In the genomic region with DNA sequence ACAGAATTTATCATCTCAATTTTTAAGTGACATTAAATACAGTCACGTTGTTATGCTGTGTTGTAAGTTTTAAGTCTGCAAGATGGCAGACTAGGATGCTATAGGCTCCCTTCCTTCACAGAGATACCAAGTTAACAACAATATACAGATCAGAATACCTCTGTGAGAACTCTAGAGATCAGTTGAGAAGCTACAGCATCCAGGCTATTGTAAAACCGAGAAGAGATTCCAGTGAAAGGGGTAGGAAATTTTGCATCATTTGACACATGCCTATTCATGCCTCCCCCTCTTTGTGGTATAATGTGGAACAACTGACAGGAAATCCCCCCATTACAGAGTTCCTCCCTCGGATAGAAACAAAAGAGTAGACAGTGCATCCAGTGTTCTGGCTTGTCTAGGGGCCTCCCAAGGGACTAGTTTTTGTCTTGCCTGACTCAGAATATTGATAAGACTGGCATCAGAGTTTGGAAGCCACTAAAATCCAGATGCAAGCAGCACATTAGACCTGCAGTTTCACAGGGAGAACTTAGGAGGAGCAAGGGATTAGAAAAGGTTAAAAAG, we compare ENCODE assay signal across 2 cellular contexts.
TF ChIP-seq lines count a peak whose summit lies in the region.

No MANE protein-coding gene starts in this region.

TF ChIP-seq in HEK293, 187 proteins besides CTCF, POLR2A, EP300 and RAD21 (continued from another document):
- TF ChIP-seq, protein P1, sequence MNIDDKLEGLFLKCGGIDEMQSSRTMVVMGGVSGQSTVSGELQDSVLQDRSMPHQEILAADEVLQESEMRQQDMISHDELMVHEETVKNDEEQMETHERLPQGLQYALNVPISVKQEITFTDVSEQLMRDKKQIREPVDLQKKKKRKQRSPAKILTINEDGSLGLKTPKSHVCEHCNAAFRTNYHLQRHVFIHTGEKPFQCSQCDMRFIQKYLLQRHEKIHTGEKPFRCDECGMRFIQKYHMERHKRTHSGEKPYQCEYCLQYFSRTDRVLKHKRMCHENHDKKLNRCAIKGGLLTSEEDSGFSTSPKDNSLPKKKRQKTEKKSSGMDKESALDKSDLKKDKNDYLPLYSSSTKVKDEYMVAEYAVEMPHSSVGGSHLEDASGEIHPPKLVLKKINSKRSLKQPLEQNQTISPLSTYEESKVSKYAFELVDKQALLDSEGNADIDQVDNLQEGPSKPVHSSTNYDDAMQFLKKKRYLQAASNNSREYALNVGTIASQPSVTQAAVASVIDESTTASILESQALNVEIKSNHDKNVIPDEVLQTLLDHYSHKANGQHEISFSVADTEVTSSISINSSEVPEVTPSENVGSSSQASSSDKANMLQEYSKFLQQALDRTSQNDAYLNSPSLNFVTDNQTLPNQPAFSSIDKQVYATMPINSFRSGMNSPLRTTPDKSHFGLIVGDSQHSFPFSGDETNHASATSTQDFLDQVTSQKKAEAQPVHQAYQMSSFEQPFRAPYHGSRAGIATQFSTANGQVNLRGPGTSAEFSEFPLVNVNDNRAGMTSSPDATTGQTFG (tag by site-specific recombination; IDR thresholded peaks at IDR 0.05; ENCODE audit: borderline replicate concordance): no peak

TF ChIP-seq in H1, 55 proteins besides CTCF, POLR2A, EP300 and RAD21 (continued from another document):
- TF ChIP-seq, protein P2, sequence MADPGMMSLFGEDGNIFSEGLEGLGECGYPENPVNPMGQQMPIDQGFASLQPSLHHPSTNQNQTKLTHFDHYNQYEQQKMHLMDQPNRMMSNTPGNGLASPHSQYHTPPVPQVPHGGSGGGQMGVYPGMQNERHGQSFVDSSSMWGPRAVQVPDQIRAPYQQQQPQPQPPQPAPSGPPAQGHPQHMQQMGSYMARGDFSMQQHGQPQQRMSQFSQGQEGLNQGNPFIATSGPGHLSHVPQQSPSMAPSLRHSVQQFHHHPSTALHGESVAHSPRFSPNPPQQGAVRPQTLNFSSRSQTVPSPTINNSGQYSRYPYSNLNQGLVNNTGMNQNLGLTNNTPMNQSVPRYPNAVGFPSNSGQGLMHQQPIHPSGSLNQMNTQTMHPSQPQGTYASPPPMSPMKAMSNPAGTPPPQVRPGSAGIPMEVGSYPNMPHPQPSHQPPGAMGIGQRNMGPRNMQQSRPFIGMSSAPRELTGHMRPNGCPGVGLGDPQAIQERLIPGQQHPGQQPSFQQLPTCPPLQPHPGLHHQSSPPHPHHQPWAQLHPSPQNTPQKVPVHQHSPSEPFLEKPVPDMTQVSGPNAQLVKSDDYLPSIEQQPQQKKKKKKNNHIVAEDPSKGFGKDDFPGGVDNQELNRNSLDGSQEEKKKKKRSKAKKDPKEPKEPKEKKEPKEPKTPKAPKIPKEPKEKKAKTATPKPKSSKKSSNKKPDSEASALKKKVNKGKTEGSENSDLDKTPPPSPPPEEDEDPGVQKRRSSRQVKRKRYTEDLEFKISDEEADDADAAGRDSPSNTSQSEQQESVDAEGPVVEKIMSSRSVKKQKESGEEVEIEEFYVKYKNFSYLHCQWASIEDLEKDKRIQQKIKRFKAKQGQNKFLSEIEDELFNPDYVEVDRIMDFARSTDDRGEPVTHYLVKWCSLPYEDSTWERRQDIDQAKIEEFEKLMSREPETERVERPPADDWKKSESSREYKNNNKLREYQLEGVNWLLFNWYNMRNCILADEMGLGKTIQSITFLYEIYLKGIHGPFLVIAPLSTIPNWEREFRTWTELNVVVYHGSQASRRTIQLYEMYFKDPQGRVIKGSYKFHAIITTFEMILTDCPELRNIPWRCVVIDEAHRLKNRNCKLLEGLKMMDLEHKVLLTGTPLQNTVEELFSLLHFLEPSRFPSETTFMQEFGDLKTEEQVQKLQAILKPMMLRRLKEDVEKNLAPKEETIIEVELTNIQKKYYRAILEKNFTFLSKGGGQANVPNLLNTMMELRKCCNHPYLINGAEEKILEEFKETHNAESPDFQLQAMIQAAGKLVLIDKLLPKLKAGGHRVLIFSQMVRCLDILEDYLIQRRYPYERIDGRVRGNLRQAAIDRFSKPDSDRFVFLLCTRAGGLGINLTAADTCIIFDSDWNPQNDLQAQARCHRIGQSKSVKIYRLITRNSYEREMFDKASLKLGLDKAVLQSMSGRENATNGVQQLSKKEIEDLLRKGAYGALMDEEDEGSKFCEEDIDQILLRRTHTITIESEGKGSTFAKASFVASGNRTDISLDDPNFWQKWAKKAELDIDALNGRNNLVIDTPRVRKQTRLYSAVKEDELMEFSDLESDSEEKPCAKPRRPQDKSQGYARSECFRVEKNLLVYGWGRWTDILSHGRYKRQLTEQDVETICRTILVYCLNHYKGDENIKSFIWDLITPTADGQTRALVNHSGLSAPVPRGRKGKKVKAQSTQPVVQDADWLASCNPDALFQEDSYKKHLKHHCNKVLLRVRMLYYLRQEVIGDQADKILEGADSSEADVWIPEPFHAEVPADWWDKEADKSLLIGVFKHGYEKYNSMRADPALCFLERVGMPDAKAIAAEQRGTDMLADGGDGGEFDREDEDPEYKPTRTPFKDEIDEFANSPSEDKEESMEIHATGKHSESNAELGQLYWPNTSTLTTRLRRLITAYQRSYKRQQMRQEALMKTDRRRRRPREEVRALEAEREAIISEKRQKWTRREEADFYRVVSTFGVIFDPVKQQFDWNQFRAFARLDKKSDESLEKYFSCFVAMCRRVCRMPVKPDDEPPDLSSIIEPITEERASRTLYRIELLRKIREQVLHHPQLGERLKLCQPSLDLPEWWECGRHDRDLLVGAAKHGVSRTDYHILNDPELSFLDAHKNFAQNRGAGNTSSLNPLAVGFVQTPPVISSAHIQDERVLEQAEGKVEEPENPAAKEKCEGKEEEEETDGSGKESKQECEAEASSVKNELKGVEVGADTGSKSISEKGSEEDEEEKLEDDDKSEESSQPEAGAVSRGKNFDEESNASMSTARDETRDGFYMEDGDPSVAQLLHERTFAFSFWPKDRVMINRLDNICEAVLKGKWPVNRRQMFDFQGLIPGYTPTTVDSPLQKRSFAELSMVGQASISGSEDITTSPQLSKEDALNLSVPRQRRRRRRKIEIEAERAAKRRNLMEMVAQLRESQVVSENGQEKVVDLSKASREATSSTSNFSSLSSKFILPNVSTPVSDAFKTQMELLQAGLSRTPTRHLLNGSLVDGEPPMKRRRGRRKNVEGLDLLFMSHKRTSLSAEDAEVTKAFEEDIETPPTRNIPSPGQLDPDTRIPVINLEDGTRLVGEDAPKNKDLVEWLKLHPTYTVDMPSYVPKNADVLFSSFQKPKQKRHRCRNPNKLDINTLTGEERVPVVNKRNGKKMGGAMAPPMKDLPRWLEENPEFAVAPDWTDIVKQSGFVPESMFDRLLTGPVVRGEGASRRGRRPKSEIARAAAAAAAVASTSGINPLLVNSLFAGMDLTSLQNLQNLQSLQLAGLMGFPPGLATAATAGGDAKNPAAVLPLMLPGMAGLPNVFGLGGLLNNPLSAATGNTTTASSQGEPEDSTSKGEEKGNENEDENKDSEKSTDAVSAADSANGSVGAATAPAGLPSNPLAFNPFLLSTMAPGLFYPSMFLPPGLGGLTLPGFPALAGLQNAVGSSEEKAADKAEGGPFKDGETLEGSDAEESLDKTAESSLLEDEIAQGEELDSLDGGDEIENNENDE (IDR thresholded peaks at IDR 0.05; ENCODE audit: insufficient replicate concordance, low read length): no peak
- TF ChIP-seq KDM5A (IDR thresholded peaks at IDR 0.05; ENCODE audit: low read length) (no peak), SIX5 (IDR thresholded peaks at IDR 0.05; ENCODE audit: low read depth, low read length) (no peak), POLR2AphosphoS5 (IDR thresholded peaks at IDR 0.05; ENCODE audit: low read depth, low read length) (no peak), E2F6 (IDR thresholded peaks at IDR 0.05) (no peak), FOSL1 (IDR thresholded peaks at IDR 0.05; ENCODE audit: insufficient read depth, low read depth, low read length) (no peak), JUND (IDR thresholded peaks at IDR 0.05; ENCODE audit: low read length) (no peak), RXRA (IDR thresholded peaks at IDR 0.05; ENCODE audit: insufficient read depth, low read depth, low read length) (no peak), ZNF274 (IDR thresholded peaks at IDR 0.05; ENCODE audit: borderline replicate concordance, extremely low read depth, low read length) (no peak), BACH1 (IDR thresholded peaks at IDR 0.05; ENCODE audit: low read length) (no peak)
